In genomic region chr2:138760693-138761092, GRCh38 we compare ENCODE assay signal across 20 cellular contexts. TPM values are rescaled to one million over a fixed set of nuclear protein-coding genes. Genes with fewer than 3 reads are reported as not detected.
DNase-seq lines count a peak whose midpoint lies in the region; ATAC-seq, FAIRE-seq and TF ChIP-seq lines count a peak whose summit lies in the region.
"Had no signal": no experiment of that assay in that cellular context is flagged by ENCODE, and none has a peak within 500 bp of the region (broad histone marks: within the 10 kb centered on the region; RNA-seq: fewer than 3 reads in every experiment).

No MANE protein-coding gene starts in this region.

- no peak overlapping the region for H3K4me3 ChIP-seq in pancreas
- H3K4me3 ChIP-seq in CD8-positive, alpha-beta T cell (ENCODE audit: low read depth, low read length) = no peak overlapping the region
- H3K4me3 ChIP-seq: A549 had no signal

- no peaks in the 10 kb centered on the region for H3K36me3 ChIP-seq in pancreas
- H3K36me3 ChIP-seq in CD8-positive, alpha-beta T cell (ENCODE audit: insufficient read depth, low read length) = no peaks in the 10 kb centered on the region

- H3K9me3 Mint-ChIP-seq in CD4-positive, alpha-beta T cell = no peaks in the 10 kb centered on the region
- H3K9me3 Mint-ChIP-seq in CD8-positive, alpha-beta T cell = no peaks in the 10 kb centered on the region
- H3K9me3 Mint-ChIP-seq: CD4-positive, alpha-beta memory T cell had no signal

- POLR2A ChIA-PET in CD4-positive, alpha-beta T cell (lab: Charles Lee) = no interaction called here
- POLR2A ChIA-PET in CD8-positive, alpha-beta T cell (lab: Charles Lee) = no interaction called here

- H3K4me3 Mint-ChIP-seq in CD4-positive, alpha-beta T cell = no peak overlapping the region
- H3K4me3 Mint-ChIP-seq in CD8-positive, alpha-beta T cell = no peak overlapping the region
- H3K4me3 Mint-ChIP-seq: CD4-positive, alpha-beta memory T cell; H9 had no signal

- no peak for TF ChIP-seq CTCF in pancreas (IDR thresholded peaks at IDR 0.05)
- TF ChIP-seq CTCF in CD4-positive, alpha-beta T cell (IDR thresholded peaks at IDR 0.05) = no peak
- no peak for TF ChIP-seq CTCF in CD8-positive, alpha-beta T cell (IDR thresholded peaks at IDR 0.05)

- no peaks in the 10 kb centered on the region for H3K27me3 ChIP-seq in pancreas
- no peaks in the 10 kb centered on the region for H3K27me3 ChIP-seq in CD4-positive, alpha-beta T cell (ENCODE audit: control insufficient read depth, insufficient read depth, low read length)
- H3K27me3 ChIP-seq in CD8-positive, alpha-beta T cell (ENCODE audit: insufficient read depth, low read length) = no peaks in the 10 kb centered on the region

- no peak for FAIRE-seq in pancreas (lab: Jason Lieb, UNC)
- FAIRE-seq: A549, D721Med, G401.6, GM12891, GM19239, H1 had no signal

- H3K4me1 Mint-ChIP-seq in CD4-positive, alpha-beta T cell (ENCODE audit: low read depth) = no peaks in the 10 kb centered on the region
- no peaks in the 10 kb centered on the region for H3K4me1 Mint-ChIP-seq in CD8-positive, alpha-beta T cell (ENCODE audit: low read depth)
- H3K4me1 Mint-ChIP-seq: CD4-positive, alpha-beta memory T cell had no signal

- CTCF ChIA-PET in CD4-positive, alpha-beta T cell (lab: Charles Lee) = no interaction called here
- CTCF ChIA-PET in CD8-positive, alpha-beta T cell (lab: Charles Lee) = no interaction called here

- no peak overlapping the region for H3K27ac ChIP-seq in pancreas
- no peak overlapping the region for H3K27ac ChIP-seq in CD4-positive, alpha-beta T cell (ENCODE audit: low read depth, low read length)
- H3K27ac ChIP-seq in CD8-positive, alpha-beta T cell (ENCODE audit: low read depth, low read length) = no peak overlapping the region
- H3K27ac ChIP-seq: 22Rv1, A549, C4-2B had no signal

- no peaks in the 10 kb centered on the region for H3K9me3 ChIP-seq in pancreas
- no peaks in the 10 kb centered on the region for H3K9me3 ChIP-seq in CD4-positive, alpha-beta T cell (ENCODE audit: control insufficient read depth, low read length)
- no peaks in the 10 kb centered on the region for H3K9me3 ChIP-seq in CD8-positive, alpha-beta T cell (ENCODE audit: low read length)
- H3K9me3 ChIP-seq: A549 had no signal

- H3K36me3 Mint-ChIP-seq in CD4-positive, alpha-beta T cell (ENCODE audit: low read depth) = no peaks in the 10 kb centered on the region
- no peaks in the 10 kb centered on the region for H3K36me3 Mint-ChIP-seq in CD8-positive, alpha-beta T cell
- H3K36me3 Mint-ChIP-seq: CD4-positive, alpha-beta memory T cell had no signal

- 14 to 21% methylated on average over 2 of the region's 2 CpGs for WGBS in pancreas, 2 donors

- intact Hi-C loops in pancreas (cut with DNase I) = no loop called here
- intact Hi-C loops in CD4-positive, alpha-beta T cell (cut with DNase I, micrococcal nuclease) = no loop called here
- intact Hi-C loops in CD8-positive, alpha-beta T cell (cut with DNase I, micrococcal nuclease) = no loop called here

- no peaks in the 10 kb centered on the region for H3K4me1 ChIP-seq in pancreas
- H3K4me1 ChIP-seq in CD8-positive, alpha-beta T cell (ENCODE audit: insufficient read depth, low read length) = no peaks in the 10 kb centered on the region
- H3K4me1 ChIP-seq: A549 had no signal

- H3K27ac Mint-ChIP-seq in CD4-positive, alpha-beta T cell = no peak overlapping the region
- no peak overlapping the region for H3K27ac Mint-ChIP-seq in CD8-positive, alpha-beta T cell
- H3K27ac Mint-ChIP-seq: CD4-positive, alpha-beta memory T cell; H9 had no signal

- peaks cover 11% of the 10 kb centered on the region for H3K27me3 Mint-ChIP-seq in CD4-positive, alpha-beta T cell
- H3K27me3 Mint-ChIP-seq in CD8-positive, alpha-beta T cell (ENCODE audit: low read depth) = peaks cover 4% of the 10 kb centered on the region

- DNase-seq in NCI-H146 (lab: John Stamatoyannopoulos, UW) (peak; percentile 5), NCI-H146 treated with DMSO at 0.1 percent for 48 hours (lab: John Stamatoyannopoulos, UW; ENCODE audit: unreplicated experiment) (no peak), NCI-H226 (peak; percentile 51), pancreas (peak in 1 of 6 donors; percentile 14), iPS-NIHi7 (ENCODE audit: extremely low spot score) (no peak)
- DNase-seq in CD4-positive, alpha-beta T cell = no peak
- no peak for DNase-seq in CD8-positive, alpha-beta T cell
- DNase-seq: AML-193; CD4-positive, alpha-beta memory T cell; H9 had no signal

- peak in 3 of 4 donors; percentile 14 to 47 (median 44) for ATAC-seq in pancreas
- ATAC-seq in CD4-positive, alpha-beta T cell (ENCODE audit: poor library complexity) = no peak
- no peak for ATAC-seq in CD8-positive, alpha-beta T cell
- ATAC-seq: A549 had no signal

RNA-seq across cellular contexts. Expression of gene NXPH2, which starts 19.5 kb away (rescaled TPM):
- total RNA-seq in pancreas = under 1 TPM in 1 of 6 donors, not detected in 5; 0.19 TPM
- not detected for polyA plus RNA-seq in pancreas
- total RNA-seq in CD4-positive, alpha-beta T cell = not detected
- total RNA-seq in CD8-positive, alpha-beta T cell = not detected
- total RNA-seq: CD4-positive, alpha-beta memory T cell; HT-29 had no signal
- polyA plus RNA-seq: A549; BJ; CD4-positive, alpha-beta memory T cell had no signal

Comparison
In these comparisons a context has a peak if more than half of its experiments do, and no peak if none do; other contexts are left out.
1. DNase-seq: peak in NCI-H146 (single experiment) and NCI-H226 (single experiment); none in NCI-H146 treated with DMSO at 0.1 percent for 48 hours (single experiment), iPS-NIHi7 (single experiment), CD4-positive, alpha-beta T cell (0 of 10) and CD8-positive, alpha-beta T cell (0 of 7).
2. ATAC-seq: peak in pancreas (3 of 4); none in CD4-positive, alpha-beta T cell (single experiment) and CD8-positive, alpha-beta T cell (single experiment).